ENCODE assay signal across 2 cellular contexts in the genomic region with DNA sequence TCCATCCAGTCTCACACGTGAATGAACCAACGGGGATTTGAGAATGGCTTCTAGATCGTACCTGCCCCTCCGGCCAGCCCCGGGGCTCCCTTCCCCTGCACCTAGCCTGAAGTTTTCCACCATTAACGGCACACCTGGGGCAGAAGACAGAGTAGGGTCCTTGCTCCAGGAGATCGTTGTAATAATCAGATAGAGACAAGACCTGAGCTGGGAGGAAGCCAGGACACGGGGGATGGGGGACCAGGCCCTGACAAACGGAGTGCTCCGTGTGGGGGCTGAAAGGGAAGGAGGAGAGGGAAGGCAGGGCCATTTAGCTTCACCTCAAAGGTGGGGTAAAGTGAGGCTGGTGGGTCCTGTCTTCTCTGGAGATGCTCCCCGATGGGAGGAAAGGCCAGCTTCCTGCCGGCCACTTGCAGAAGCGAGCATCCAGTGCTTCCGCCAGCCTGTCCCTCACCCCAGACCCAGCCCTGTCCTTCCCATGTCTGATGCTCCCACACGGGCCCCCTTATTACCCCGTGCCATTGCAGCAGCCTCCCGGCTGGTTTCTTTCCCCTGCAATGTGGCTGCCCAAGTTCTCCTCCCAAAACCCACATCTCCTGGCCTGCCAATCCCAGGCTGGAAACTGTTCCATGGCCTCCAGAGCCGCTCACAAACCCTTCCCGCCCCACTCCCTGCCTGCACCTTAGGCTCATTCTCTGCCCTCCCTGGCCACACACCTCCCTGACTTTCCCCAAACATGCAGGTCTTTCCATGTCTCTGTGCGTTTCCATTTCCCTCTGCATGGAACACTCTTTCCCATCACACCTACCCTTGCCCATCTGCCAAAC.
TF ChIP-seq lines count a peak whose summit lies in the region.

No MANE protein-coding gene starts in this region.

TF ChIP-seq in SK-N-SH, 30 proteins besides CTCF, POLR2A, EP300 and RAD21 (continued from another document):
- TF ChIP-seq RXRA (IDR thresholded peaks at IDR 0.05; ENCODE audit: borderline replicate concordance, low read depth) = no peak
- no peak for TF ChIP-seq FOXM1 (IDR thresholded peaks at IDR 0.05; ENCODE audit: low read depth)
- no peak for TF ChIP-seq JUND (IDR thresholded peaks at IDR 0.05)
- TF ChIP-seq, protein P1, sequence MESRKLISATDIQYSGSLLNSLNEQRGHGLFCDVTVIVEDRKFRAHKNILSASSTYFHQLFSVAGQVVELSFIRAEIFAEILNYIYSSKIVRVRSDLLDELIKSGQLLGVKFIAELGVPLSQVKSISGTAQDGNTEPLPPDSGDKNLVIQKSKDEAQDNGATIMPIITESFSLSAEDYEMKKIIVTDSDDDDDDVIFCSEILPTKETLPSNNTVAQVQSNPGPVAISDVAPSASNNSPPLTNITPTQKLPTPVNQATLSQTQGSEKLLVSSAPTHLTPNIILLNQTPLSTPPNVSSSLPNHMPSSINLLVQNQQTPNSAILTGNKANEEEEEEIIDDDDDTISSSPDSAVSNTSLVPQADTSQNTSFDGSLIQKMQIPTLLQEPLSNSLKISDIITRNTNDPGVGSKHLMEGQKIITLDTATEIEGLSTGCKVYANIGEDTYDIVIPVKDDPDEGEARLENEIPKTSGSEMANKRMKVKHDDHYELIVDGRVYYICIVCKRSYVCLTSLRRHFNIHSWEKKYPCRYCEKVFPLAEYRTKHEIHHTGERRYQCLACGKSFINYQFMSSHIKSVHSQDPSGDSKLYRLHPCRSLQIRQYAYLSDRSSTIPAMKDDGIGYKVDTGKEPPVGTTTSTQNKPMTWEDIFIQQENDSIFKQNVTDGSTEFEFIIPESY (IDR thresholded peaks at IDR 0.05; ENCODE audit: borderline replicate concordance, low read depth) = no peak
- TF ChIP-seq CHD2 (IDR thresholded peaks at IDR 0.05; ENCODE audit: low read length, partially characterized antibody) = no peak
- TF ChIP-seq REST (IDR thresholded peaks at IDR 0.05; ENCODE audit: low read depth, low read length) = no peak
- no peak for TF ChIP-seq FOXJ3 (CRISPR knock-in tag; IDR thresholded peaks at IDR 0.05)
- TF ChIP-seq PBX3 (IDR thresholded peaks at IDR 0.05) = no peak

TF ChIP-seq in SK-N-SH treated with all-trans-retinoic acid at 6 μM for 48 hours, 23 proteins besides CTCF, POLR2A, EP300 and RAD21 (continued from another document):
- TF ChIP-seq CSDC2 (CRISPR knock-in tag; IDR thresholded peaks at IDR 0.05) (no peak), RARB (CRISPR knock-in tag; IDR thresholded peaks at IDR 0.05) (no peak), ZC3H10 (CRISPR knock-in tag; IDR thresholded peaks at IDR 0.05) (no peak), ESRRG (CRISPR knock-in tag; IDR thresholded peaks at IDR 0.05) (no peak), ZFP3 (CRISPR knock-in tag; IDR thresholded peaks at IDR 0.05) (no peak), ZFP30 (CRISPR knock-in tag; IDR thresholded peaks at IDR 0.05) (no peak), TSHZ2 (CRISPR knock-in tag; IDR thresholded peaks at IDR 0.05) (no peak), ZNF565 (CRISPR knock-in tag; conservative IDR thresholded peaks at IDR 0.05; ENCODE audit: low read depth) (no peak), ARNTL (CRISPR knock-in tag; IDR thresholded peaks at IDR 0.05; ENCODE audit: borderline replicate concordance, low read depth) (no peak), GLIS3 (CRISPR knock-in tag; IDR thresholded peaks at IDR 0.05) (no peak), PATZ1 (CRISPR knock-in tag; IDR thresholded peaks at IDR 0.05; ENCODE audit: borderline replicate concordance) (no peak)
- TF ChIP-seq, protein P2, sequence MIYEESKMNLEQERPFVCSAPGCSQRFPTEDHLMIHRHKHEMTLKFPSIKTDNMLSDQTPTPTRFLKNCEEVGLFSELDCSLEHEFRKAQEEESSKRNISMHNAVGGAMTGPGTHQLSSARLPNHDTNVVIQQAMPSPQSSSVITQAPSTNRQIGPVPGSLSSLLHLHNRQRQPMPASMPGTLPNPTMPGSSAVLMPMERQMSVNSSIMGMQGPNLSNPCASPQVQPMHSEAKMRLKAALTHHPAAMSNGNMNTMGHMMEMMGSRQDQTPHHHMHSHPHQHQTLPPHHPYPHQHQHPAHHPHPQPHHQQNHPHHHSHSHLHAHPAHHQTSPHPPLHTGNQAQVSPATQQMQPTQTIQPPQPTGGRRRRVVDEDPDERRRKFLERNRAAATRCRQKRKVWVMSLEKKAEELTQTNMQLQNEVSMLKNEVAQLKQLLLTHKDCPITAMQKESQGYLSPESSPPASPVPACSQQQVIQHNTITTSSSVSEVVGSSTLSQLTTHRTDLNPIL (CRISPR knock-in tag; IDR thresholded peaks at IDR 0.05; ENCODE audit: low read depth) = no peak
